ENCODE assay signal across 15 cellular contexts in the genomic region with DNA sequence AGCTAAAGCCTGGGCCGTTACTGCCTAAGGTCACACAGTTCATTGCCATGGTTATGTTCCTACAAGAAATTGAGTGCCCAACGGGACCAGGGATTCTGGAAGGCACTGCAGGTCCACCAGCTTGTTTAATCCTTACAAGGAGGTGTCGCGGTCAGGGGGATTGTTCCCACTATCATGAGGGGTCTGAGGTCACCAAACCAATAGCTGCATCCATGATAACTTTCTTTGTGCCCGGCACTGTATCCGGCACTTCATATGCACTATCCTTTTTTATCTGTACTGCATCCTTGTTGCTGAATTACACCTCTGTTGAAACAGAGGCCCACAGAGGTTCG.
A peak's percentile ranks its signal among the peaks of the same experiment; 100 is the strongest.
DNase-seq lines count a peak whose midpoint lies in the region; ATAC-seq, FAIRE-seq and TF ChIP-seq lines count a peak whose summit lies in the region.
"Had no signal": no experiment of that assay in that cellular context is flagged by ENCODE, and none has a peak within 500 bp of the region (broad histone marks: within the 10 kb centered on the region; RNA-seq: fewer than 3 reads in every experiment).

No MANE protein-coding gene starts in this region.

- H3K79me2 ChIP-seq in endothelial cell of umbilical vein (ENCODE audit: control insufficient read depth, insufficient read depth, low read length): no peaks in the 10 kb centered on the region

- no peak for TF ChIP-seq POLR2A in A549 (IDR thresholded peaks at IDR 0.05; ENCODE audit: low read length)
- TF ChIP-seq POLR2A in endothelial cell of umbilical vein (IDR thresholded peaks at IDR 0.05; ENCODE audit: low read depth, low read length): no peak
- TF ChIP-seq POLR2A in Peyer's patch (IDR thresholded peaks at IDR 0.05): no peak

- no peak overlapping the region for H3K4me3 ChIP-seq in A549
- H3K4me3 ChIP-seq in endothelial cell of umbilical vein (replicated peaks in 1 of 3; ENCODE audit: insufficient read depth in 1 of 3, low read depth in 1 of 3, low read length in 3 of 3): no peak overlapping the region
- H3K4me3 ChIP-seq in Peyer's patch: no peak overlapping the region
- H3K4me3 ChIP-seq: adrenal gland, SK-N-MC, spleen had no signal

- H3K27ac ChIP-seq in A549 (peak overlapping the region; percentile 10 to 75; a peak in 4 of 6 replicates), endothelial cell of umbilical vein (ENCODE audit: insufficient read depth, low read depth, low read length) (peak overlapping the region; percentile 98), Peyer's patch (peak overlapping the region in 2 of 4 donors; percentile 57 to 63)
- H3K27ac ChIP-seq: SK-N-MC, VCaP had no signal

- H3K4me1 ChIP-seq in A549: peaks cover 39% of the 10 kb centered on the region
- peaks cover 63% of the 10 kb centered on the region for H3K4me1 ChIP-seq in endothelial cell of umbilical vein (ENCODE audit: control insufficient read depth, extremely low read depth, insufficient read depth, low read length)
- H3K4me1 ChIP-seq in Peyer's patch: peaks cover 0 to 27% (median 0%) of the 10 kb centered on the region in 4 donors

- POLR2A ChIA-PET in A549 (lab: Yijun Ruan, JAX): interaction anchor here (0.7 kb wide), 1 partner anchor 149 kb away, joined by 3 read pairs; no protein-coding TSS in a partner anchor
- POLR2A ChIA-PET in activated CD8-positive, alpha-beta T cell treated with anti-CD3 and anti-CD28 coated beads, Interleukin-2, amount 10 ng/mL, durations not matched to agents 7 days and 5 days (lab: Charles Lee): no interaction called here
- POLR2A ChIA-PET in endothelial cell of umbilical vein (lab: Charles Lee): interaction anchor here (0.9 kb wide), 1 partner anchor 66 kb away, joined by 3 read pairs; no protein-coding TSS in a partner anchor

- DNase-seq in A549 (ENCODE audit: low read depth in 1 of 2, low spot score in 1 of 2): no peak
- DNase-seq in activated CD8-positive, alpha-beta T cell treated with anti-CD3 and anti-CD28 coated beads, Interleukin-2, amount 10 ng/mL, durations not matched to agents 7 days and 5 days: no peak
- no peak for DNase-seq in endothelial cell of umbilical vein (ENCODE audit: low read depth, low spot score)
- DNase-seq in neural crest cell (ENCODE audit: low read depth, low spot score): no peak
- no peak for DNase-seq in Peyer's patch
- no peak for DNase-seq in activated CD4-positive, alpha-beta T cell treated with anti-CD3 and anti-CD28 coated beads, Interleukin-2, amount 50 U/mL, for 48 hours
- no peak for DNase-seq in LoVo (ENCODE audit: low spot score)
- DNase-seq: NCI-H1436 treated with DMSO at 0.1 percent for 48 hours, spleen had no signal

- no peaks in the 10 kb centered on the region for H3K27me3 Mint-ChIP-seq in activated CD8-positive, alpha-beta T cell treated with anti-CD3 and anti-CD28 coated beads, Interleukin-2, amount 10 ng/mL, durations not matched to agents 7 days and 5 days (ENCODE audit: low read depth)
- no peaks in the 10 kb centered on the region for H3K27me3 Mint-ChIP-seq in neural crest cell (ENCODE audit: low read depth)
- no peaks in the 10 kb centered on the region for H3K27me3 Mint-ChIP-seq in stimulated activated memory B cell treated with anti-CD40 and anti-IgM and Interleukin-4, amounts not matched to agents 10 μg/mL and 1 μg/mL and 100 μg/mL, for 72 hours
- H3K27me3 Mint-ChIP-seq: activated CD4-positive, alpha-beta T cell treated with anti-CD3 and anti-CD28 coated beads, Interleukin-2, amount 10 ng/mL, durations not matched to agents 7 days and 5 days; stimulated activated naive CD8-positive, alpha-beta T cell treated with anti-CD3 and anti-CD28 coated beads, Interleukin-15, Interleukin-2, amounts not matched to agents 100 ng/mL and 50 ng/mL, for 24 hours had no signal

- no peaks in the 10 kb centered on the region for H3K9me3 ChIP-seq in A549
- H3K9me3 ChIP-seq in endothelial cell of umbilical vein (replicated peaks; ENCODE audit: control insufficient read depth, insufficient read depth, low read length): no peaks in the 10 kb centered on the region
- no peaks in the 10 kb centered on the region for H3K9me3 ChIP-seq in Peyer's patch
- H3K9me3 ChIP-seq: adrenal gland, spleen had no signal

- no peak for TF ChIP-seq CTCF in A549 (IDR thresholded peaks at IDR 0.05)
- no peak for TF ChIP-seq CTCF in endothelial cell of umbilical vein (IDR thresholded peaks at IDR 0.05; ENCODE audit: extremely low read depth in 1 of 2, insufficient read depth in 1 of 2, low read depth in 1 of 2, low read length in 2 of 2)
- no peak for TF ChIP-seq CTCF in neural crest cell (conservative IDR thresholded peaks at IDR 0.05)
- TF ChIP-seq CTCF in Peyer's patch (IDR thresholded peaks at IDR 0.05): no peak

- H3K9ac ChIP-seq in endothelial cell of umbilical vein (replicated peaks; ENCODE audit: extremely low read depth, insufficient read depth, low read length): peak overlapping the region; percentile 86

- H2AFZ ChIP-seq in endothelial cell of umbilical vein (ENCODE audit: low read depth, low read length): no peak overlapping the region

- WGBS in A549 (ENCODE audit: missing lambda C conversion rate): 70% methylated on average over 7 of the region's 7 CpGs

- FAIRE-seq in A549 (lab: Jason Lieb, UNC) (no peak), endothelial cell of umbilical vein (lab: Jason Lieb, UNC) (no peak)

- no peak overlapping the region for H3K4me3 Mint-ChIP-seq in activated CD8-positive, alpha-beta T cell treated with anti-CD3 and anti-CD28 coated beads, Interleukin-2, amount 10 ng/mL, durations not matched to agents 7 days and 5 days
- no peak overlapping the region for H3K4me3 Mint-ChIP-seq in neural crest cell
- H3K4me3 Mint-ChIP-seq in stimulated activated memory B cell treated with anti-CD40 and anti-IgM and Interleukin-4, amounts not matched to agents 10 μg/mL and 1 μg/mL and 100 μg/mL, for 72 hours: no peak overlapping the region
- H3K4me3 Mint-ChIP-seq: activated CD4-positive, alpha-beta T cell treated with anti-CD3 and anti-CD28 coated beads, Interleukin-2, amount 10 ng/mL, durations not matched to agents 7 days and 5 days; stimulated activated naive CD8-positive, alpha-beta T cell treated with anti-CD3 and anti-CD28 coated beads, Interleukin-15, Interleukin-2, amounts not matched to agents 100 ng/mL and 50 ng/mL, for 24 hours had no signal

- H3K9me3 Mint-ChIP-seq in activated CD8-positive, alpha-beta T cell treated with anti-CD3 and anti-CD28 coated beads, Interleukin-2, amount 10 ng/mL, durations not matched to agents 7 days and 5 days (ENCODE audit: insufficient read depth): no peaks in the 10 kb centered on the region
- H3K9me3 Mint-ChIP-seq in neural crest cell: no peaks in the 10 kb centered on the region
- H3K9me3 Mint-ChIP-seq in stimulated activated memory B cell treated with anti-CD40 and anti-IgM and Interleukin-4, amounts not matched to agents 10 μg/mL and 1 μg/mL and 100 μg/mL, for 72 hours: no peaks in the 10 kb centered on the region
- H3K9me3 Mint-ChIP-seq: activated CD4-positive, alpha-beta T cell treated with anti-CD3 and anti-CD28 coated beads, Interleukin-2, amount 10 ng/mL, durations not matched to agents 7 days and 5 days; stimulated activated naive CD8-positive, alpha-beta T cell treated with anti-CD3 and anti-CD28 coated beads, Interleukin-15, Interleukin-2, amounts not matched to agents 100 ng/mL and 50 ng/mL, for 24 hours had no signal

- H3K27me3 ChIP-seq in endothelial cell of umbilical vein (ENCODE audit: control insufficient read depth in 2 of 2, insufficient read depth in 2 of 2, low read length in 2 of 2): no peaks in the 10 kb centered on the region
- H3K27me3 ChIP-seq in Peyer's patch: no peaks in the 10 kb centered on the region
- H3K27me3 ChIP-seq: adrenal gland, spleen had no signal

- CTCF ChIA-PET in A549 (lab: Yijun Ruan, JAX): interaction anchor here (0.6 to 3.0 kb wide), 32 partner anchors 9 to 332 kb away, joined by 3 to 33 read pairs (median 6); no protein-coding TSS in a partner anchor
- CTCF ChIA-PET in activated CD8-positive, alpha-beta T cell treated with anti-CD3 and anti-CD28 coated beads, Interleukin-2, amount 10 ng/mL, durations not matched to agents 7 days and 5 days (lab: Charles Lee): interaction anchor here (0.7 to 3.0 kb wide), 23 partner anchors 9 to 384 kb away, joined by 3 to 34 read pairs (median 5); no protein-coding TSS in a partner anchor
- CTCF ChIA-PET in endothelial cell of umbilical vein (lab: Charles Lee): interaction anchor here (0.6 to 5.2 kb wide), 30 partner anchors 9 to 333 kb away, joined by 3 to 85 read pairs (median 5); no protein-coding TSS in a partner anchor

- intact Hi-C loops in endothelial cell of umbilical vein (cut with micrococcal nuclease): loop anchor here (1.0 to 5.0 kb wide), 7 partner anchors 26 to 760 kb away; no protein-coding TSS in a partner anchor

- TF ChIP-seq RAD21 in A549 (conservative IDR thresholded peaks at IDR 0.05 in 1 of 2, IDR thresholded peaks at IDR 0.05 in 1 of 2): no peak

- ATAC-seq in A549: peak; percentile 2 to 9; a peak in 3 of 6 replicates
- no peak for ATAC-seq in activated CD8-positive, alpha-beta T cell treated with anti-CD3 and anti-CD28 coated beads, Interleukin-2, amount 10 ng/mL, durations not matched to agents 7 days and 5 days
- ATAC-seq in stimulated activated memory B cell treated with anti-CD40 and anti-IgM and Interleukin-4, amounts not matched to agents 10 μg/mL and 1 μg/mL and 100 μg/mL, for 72 hours: no peak

- H3K4me2 ChIP-seq in A549: no peak overlapping the region
- no peak overlapping the region for H3K4me2 ChIP-seq in endothelial cell of umbilical vein (ENCODE audit: insufficient read depth, low read length)

- peaks cover 1 to 26% of the 10 kb centered on the region in 2 experiments for H3K36me3 ChIP-seq in endothelial cell of umbilical vein (ENCODE audit: control insufficient read depth in 2 of 2, extremely low read depth in 1 of 2, insufficient read depth in 2 of 2, low read length in 2 of 2)
- H3K36me3 ChIP-seq in Peyer's patch: peaks cover 0 to 98% (median 0%) of the 10 kb centered on the region in 3 donors

- peaks cover 5% of the 10 kb centered on the region for H3K4me1 Mint-ChIP-seq in activated CD8-positive, alpha-beta T cell treated with anti-CD3 and anti-CD28 coated beads, Interleukin-2, amount 10 ng/mL, durations not matched to agents 7 days and 5 days (ENCODE audit: low read depth)
- H3K4me1 Mint-ChIP-seq in neural crest cell: peaks cover 52% of the 10 kb centered on the region
- peaks cover 6% of the 10 kb centered on the region for H3K4me1 Mint-ChIP-seq in stimulated activated memory B cell treated with anti-CD40 and anti-IgM and Interleukin-4, amounts not matched to agents 10 μg/mL and 1 μg/mL and 100 μg/mL, for 72 hours
- H3K4me1 Mint-ChIP-seq: activated CD4-positive, alpha-beta T cell treated with anti-CD3 and anti-CD28 coated beads, Interleukin-2, amount 10 ng/mL, durations not matched to agents 7 days and 5 days had no signal

- H4K20me1 ChIP-seq in endothelial cell of umbilical vein (replicated peaks; ENCODE audit: control insufficient read depth, extremely low read depth, insufficient read depth, low read length): no peaks in the 10 kb centered on the region

- BruUV-seq in endothelial cell of umbilical vein (replicated peaks; lab: Mats Ljungman, UMichigan): no TSS peak

- H3K27ac Mint-ChIP-seq in activated CD8-positive, alpha-beta T cell treated with anti-CD3 and anti-CD28 coated beads, Interleukin-2, amount 10 ng/mL, durations not matched to agents 7 days and 5 days: peak overlapping the region; percentile 46
- peak overlapping the region; percentile 62 for H3K27ac Mint-ChIP-seq in neural crest cell (ENCODE audit: unreplicated experiment)
- no peak overlapping the region for H3K27ac Mint-ChIP-seq in stimulated activated memory B cell treated with anti-CD40 and anti-IgM and Interleukin-4, amounts not matched to agents 10 μg/mL and 1 μg/mL and 100 μg/mL, for 72 hours
- H3K27ac Mint-ChIP-seq: activated CD4-positive, alpha-beta T cell treated with anti-CD3 and anti-CD28 coated beads, Interleukin-2, amount 10 ng/mL, durations not matched to agents 7 days and 5 days; stimulated activated naive CD8-positive, alpha-beta T cell treated with anti-CD3 and anti-CD28 coated beads, Interleukin-15, Interleukin-2, amounts not matched to agents 100 ng/mL and 50 ng/mL, for 24 hours had no signal

- no peaks in the 10 kb centered on the region for H3K9me1 ChIP-seq in endothelial cell of umbilical vein (replicated peaks; ENCODE audit: control insufficient read depth, extremely low read depth, insufficient read depth, low read length)

- dilution Hi-C loops in endothelial cell of umbilical vein (cut with MboI; ENCODE audit: extremely low pct_ligation_motif_present, low sequenced_read_pairs): no loop called here

- no peak for TF ChIP-seq EP300 in A549 (IDR thresholded peaks at IDR 0.05)

- peaks cover 44% of the 10 kb centered on the region for H3K36me3 Mint-ChIP-seq in activated CD8-positive, alpha-beta T cell treated with anti-CD3 and anti-CD28 coated beads, Interleukin-2, amount 10 ng/mL, durations not matched to agents 7 days and 5 days (ENCODE audit: low read depth)
- peaks cover 10% of the 10 kb centered on the region for H3K36me3 Mint-ChIP-seq in neural crest cell (ENCODE audit: low read depth)
- H3K36me3 Mint-ChIP-seq in stimulated activated memory B cell treated with anti-CD40 and anti-IgM and Interleukin-4, amounts not matched to agents 10 μg/mL and 1 μg/mL and 100 μg/mL, for 72 hours: peaks cover 55% of the 10 kb centered on the region

Comparison
In these comparisons a context has a peak if more than half of its experiments do, and no peak if none do; other contexts are left out.
1. ATAC-seq: peak in A549 (2 of 2); none in activated CD8-positive, alpha-beta T cell treated with anti-CD3 and anti-CD28 coated beads, Interleukin-2, amount 10 ng/mL, durations not matched to agents 7 days and 5 days (single experiment) and stimulated activated memory B cell treated with anti-CD40 and anti-IgM and Interleukin-4, amounts not matched to agents 10 μg/mL and 1 μg/mL and 100 μg/mL, for 72 hours (single experiment).